In the genomic region with DNA sequence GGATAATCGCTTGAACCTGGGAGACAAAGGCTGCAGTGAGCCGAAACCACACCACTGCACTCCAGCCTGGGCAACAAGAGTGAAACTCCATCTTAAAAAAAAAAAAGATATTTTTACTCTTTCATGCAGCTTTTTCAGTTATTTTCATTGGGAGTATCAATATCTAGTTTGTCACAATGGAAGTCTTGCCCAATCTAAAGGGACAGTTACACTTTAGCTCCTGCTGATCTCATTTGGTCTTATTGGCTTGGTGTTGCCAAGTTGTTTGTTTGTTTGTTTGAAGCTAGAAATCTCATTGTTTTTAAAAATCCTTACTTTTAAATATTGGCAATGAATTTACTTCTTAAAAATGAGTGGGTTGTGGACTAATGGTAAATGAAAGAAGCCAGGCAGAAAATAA, we compare ENCODE assay signal across 12 cellular contexts.
"Had no signal": no experiment of that assay in that cellular context is flagged by ENCODE, and none has a peak within 500 bp of the region (broad histone marks: within the 10 kb centered on the region; RNA-seq: fewer than 3 reads in every experiment).

No MANE protein-coding gene starts in this region.

- H3K4me1 Mint-ChIP-seq: nephron progenitor cell had no signal

- H3K9me3 ChIP-seq: prostate gland, vagina had no signal

- H3K4me1 ChIP-seq: prostate gland, vagina had no signal

- H3K27ac Mint-ChIP-seq: activated CD4-positive, alpha-beta memory T cell treated with anti-CD3 and anti-CD28 coated beads for 36 hours; activated CD4-positive, alpha-beta T cell treated with anti-CD3 and anti-CD28 coated beads for 36 hours; activated CD8-positive, alpha-beta memory T cell treated with anti-CD3 and anti-CD28 coated beads, Interleukin-2, amount 10 ng/mL, durations not matched to agents 7 days and 5 days; activated naive CD8-positive, alpha-beta T cell treated with anti-CD3 and anti-CD28 coated beads for 36 hours; nephron progenitor cell had no signal

- H3K9me3 Mint-ChIP-seq: activated CD4-positive, alpha-beta memory T cell treated with anti-CD3 and anti-CD28 coated beads for 36 hours; activated naive CD8-positive, alpha-beta T cell treated with anti-CD3 and anti-CD28 coated beads for 36 hours; nephron progenitor cell had no signal

- H3K27me3 Mint-ChIP-seq: activated CD4-positive, alpha-beta memory T cell treated with anti-CD3 and anti-CD28 coated beads for 36 hours; activated CD4-positive, alpha-beta T cell treated with anti-CD3 and anti-CD28 coated beads for 36 hours; activated CD8-positive, alpha-beta memory T cell treated with anti-CD3 and anti-CD28 coated beads, Interleukin-2, amount 10 ng/mL, durations not matched to agents 7 days and 5 days; activated naive CD8-positive, alpha-beta T cell treated with anti-CD3 and anti-CD28 coated beads for 36 hours had no signal

- H3K27me3 ChIP-seq: vagina had no signal

- H3K4me3 Mint-ChIP-seq: activated CD4-positive, alpha-beta memory T cell treated with anti-CD3 and anti-CD28 coated beads for 36 hours; activated CD4-positive, alpha-beta T cell treated with anti-CD3 and anti-CD28 coated beads for 36 hours; activated CD8-positive, alpha-beta memory T cell treated with anti-CD3 and anti-CD28 coated beads, Interleukin-2, amount 10 ng/mL, durations not matched to agents 7 days and 5 days; activated naive CD8-positive, alpha-beta T cell treated with anti-CD3 and anti-CD28 coated beads for 36 hours; nephron progenitor cell had no signal

- H3K27ac ChIP-seq: prostate gland, vagina had no signal

- DNase-seq: activated CD4-positive, alpha-beta memory T cell treated with anti-CD3 and anti-CD28 coated beads for 36 hours; activated CD4-positive, alpha-beta T cell treated with anti-CD3 and anti-CD28 coated beads for 36 hours; activated CD8-positive, alpha-beta memory T cell treated with anti-CD3 and anti-CD28 coated beads, Interleukin-2, amount 10 ng/mL, durations not matched to agents 7 days and 5 days; activated naive CD8-positive, alpha-beta T cell treated with anti-CD3 and anti-CD28 coated beads for 36 hours; activated T-cell treated with anti-CD3 and anti-CD28 coated beads, Interleukin-2, amount 50 U/mL, for 1 hour; anterior cingulate cortex; nephron progenitor cell; occipital lobe; right cardiac atrium; T-helper 2 cell had no signal

- ATAC-seq: activated CD4-positive, alpha-beta T cell treated with anti-CD3 and anti-CD28 coated beads for 36 hours; activated CD8-positive, alpha-beta memory T cell treated with anti-CD3 and anti-CD28 coated beads, Interleukin-2, amount 10 ng/mL, durations not matched to agents 7 days and 5 days had no signal

- H3K4me3 ChIP-seq: prostate gland, vagina had no signal
